ENCODE assay signal across 16 cellular contexts in the genomic region with DNA sequence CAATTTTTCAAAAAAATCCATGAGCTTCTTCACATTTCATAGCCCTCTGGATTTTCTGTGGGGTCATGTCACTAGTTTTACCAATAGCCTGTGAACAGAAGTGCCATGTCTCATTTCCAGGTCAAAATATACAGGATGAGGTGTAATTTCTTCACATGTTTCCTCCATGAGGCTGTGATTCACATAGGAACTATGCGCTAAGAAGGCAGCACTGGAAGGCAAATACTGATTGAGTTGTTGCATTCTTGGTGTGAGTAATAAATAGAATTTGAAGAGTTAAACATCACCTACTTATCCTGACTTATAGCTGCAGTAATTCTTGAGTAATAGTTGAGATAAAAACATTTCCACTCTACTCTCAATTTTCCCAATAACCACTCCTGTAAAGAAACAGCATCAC.
A peak's percentile ranks its signal among the peaks of the same experiment; 100 is the strongest.
DNase-seq lines count a peak whose midpoint lies in the region; ATAC-seq, FAIRE-seq and TF ChIP-seq lines count a peak whose summit lies in the region.
"Had no signal": no experiment of that assay in that cellular context is flagged by ENCODE, and none has a peak within 500 bp of the region (broad histone marks: within the 10 kb centered on the region; RNA-seq: fewer than 3 reads in every experiment).

No MANE protein-coding gene starts in this region.

- no peaks in the 10 kb centered on the region for H3K4me1 ChIP-seq in breast epithelium
- H3K4me1 ChIP-seq: ascending aorta had no signal

- no peak for ATAC-seq in GM21381 (IDR thresholded peaks at IDR 0.05; ENCODE audit: unreplicated experiment)

- H3K27ac ChIP-seq in breast epithelium, result no peak overlapping the region
- H3K27ac ChIP-seq: ascending aorta had no signal

- H3K27me3 Mint-ChIP-seq in MCF 10A (ENCODE audit: insufficient read depth, unreplicated experiment), result no peaks in the 10 kb centered on the region

- H3K27ac Mint-ChIP-seq in MCF 10A (ENCODE audit: low read depth, unreplicated experiment), result peak overlapping the region; percentile 44

- H3K4me3 ChIP-seq in breast epithelium (no peak overlapping the region), astrocyte of the cerebellum (ENCODE audit: low read depth, low read length) (no peak overlapping the region), foreskin fibroblast (ENCODE audit: low read depth in 1 of 2, low read length in 2 of 2) (no peak overlapping the region)
- H3K4me3 ChIP-seq: ascending aorta had no signal

- peaks cover 21% of the 10 kb centered on the region for H3K4me1 Mint-ChIP-seq in MCF 10A (ENCODE audit: insufficient read depth, unreplicated experiment)

- no peaks in the 10 kb centered on the region for H3K36me3 ChIP-seq in breast epithelium
- H3K36me3 ChIP-seq: ascending aorta had no signal

- TF ChIP-seq POLR2A in breast epithelium (IDR thresholded peaks at IDR 0.05) (no peak), GM12891 (IDR thresholded peaks at IDR 0.05; ENCODE audit: low read depth, low read length) (no peak)

- H3K9me3 ChIP-seq in breast epithelium, result peaks cover 0 to 10% of the 10 kb centered on the region in 2 donors

- POLR2A ChIA-PET in MCF 10A (lab: Yijun Ruan, JAX), result interaction anchor here (0.6 to 1.5 kb wide), 5 partner anchors 9 to 1188 kb away, joined by 3 to 6 read pairs (median 5); no protein-coding TSS in a partner anchor

- no peaks in the 10 kb centered on the region for H3K36me3 Mint-ChIP-seq in MCF 10A (ENCODE audit: insufficient read depth, unreplicated experiment)

- in situ Hi-C loops in astrocyte of the cerebellum (cut with HindIII; ENCODE audit: low sequenced_read_pairs), result no loop called here

- TF ChIP-seq CTCF in MCF 10A (IDR thresholded peaks at IDR 0.05; ENCODE audit: unreplicated experiment) (no peak), breast epithelium (IDR thresholded peaks at IDR 0.05) (no peak), astrocyte of the cerebellum (IDR thresholded peaks at IDR 0.05; ENCODE audit: low read depth, low read length, missing control alignments) (no peak), foreskin fibroblast (IDR thresholded peaks at IDR 0.05; ENCODE audit: low read depth, low read length) (no peak)

- no TSS peak for BruUV-seq in MCF 10A (replicated peaks; lab: Mats Ljungman, UMichigan)

- DNase-seq in MCF 10A (ENCODE audit: unreplicated experiment), result peak; percentile 86
- DNase-seq in breast epithelium (ENCODE audit: low spot score in 2 of 2), result no peak
- peak; percentile 47 for DNase-seq in astrocyte of the cerebellum (ENCODE audit: low read depth)
- DNase-seq in foreskin fibroblast, result peak; percentile 66 to 71
- no peak for DNase-seq in GM12891 (ENCODE audit: insufficient read length, low spot score)
- no peak for DNase-seq in ureter (ENCODE audit: low spot score)
- DNase-seq in NOMO-1 treated with dmso at 0.1 percent for 144 hours (lab: John Stamatoyannopoulos, UW; ENCODE audit: unreplicated experiment), result no peak
- DNase-seq: activated CD4-positive, CD25-positive, alpha-beta regulatory T cell; activated gamma-delta T cell; GF-D8; Kasumi-1; kidney; NCI-H187; NCI-H524 treated with DMSO at 0.1 percent for 48 hours had no signal

- H3K4me3 Mint-ChIP-seq in MCF 10A (ENCODE audit: unreplicated experiment), result no peak overlapping the region

- no peak for FAIRE-seq in GM12891 (lab: Jason Lieb, UNC)
- FAIRE-seq: kidney had no signal

- H3K9me3 Mint-ChIP-seq in MCF 10A (ENCODE audit: unreplicated experiment), result no peaks in the 10 kb centered on the region

- H3K27me3 ChIP-seq in breast epithelium, result no peaks in the 10 kb centered on the region
- H3K27me3 ChIP-seq: ascending aorta had no signal

- intact Hi-C loops in MCF 10A (cut with micrococcal nuclease), result loop anchor here (1.0 kb wide), 1 partner anchor 361 kb away; no protein-coding TSS in a partner anchor
- intact Hi-C loops in breast epithelium (cut with DNase I; ENCODE audit: low total_unique reads), result no loop called here

- CTCF ChIA-PET in MCF 10A (lab: Yijun Ruan, JAX), result interaction anchor here (0.6 to 0.8 kb wide), 2 partner anchors 101 to 428 kb away, joined by 3 to 4 read pairs; no protein-coding TSS in a partner anchor

TF ChIP-seq in GM12891, 5 proteins besides CTCF, POLR2A, EP300 and RAD21:
- TF ChIP-seq SPI1 (IDR thresholded peaks at IDR 0.05; ENCODE audit: low read depth, low read length) (no peak), POU2F2 (IDR thresholded peaks at IDR 0.05; ENCODE audit: low read depth, low read length) (no peak), POLR2AphosphoS5 (IDR thresholded peaks at IDR 0.05; ENCODE audit: low read depth, low read length) (no peak), TAF1 (IDR thresholded peaks at IDR 0.05; ENCODE audit: low read depth, low read length) (no peak)
TF ChIP-seq in GM12891: peak in this region for 0.

Comparison
In these comparisons a context has a peak if more than half of its experiments do, and no peak if none do; other contexts are left out.
1. DNase-seq: peak in MCF 10A (single experiment), astrocyte of the cerebellum (single experiment) and foreskin fibroblast (2 of 2); none in breast epithelium (0 of 2), GM12891 (single experiment), ureter (single experiment) and NOMO-1 treated with dmso at 0.1 percent for 144 hours (single experiment).